ENCODE assay signal across 28 cellular contexts in genomic region chr10:90986870-90987269, GRCh38.
DNase-seq lines count a peak whose midpoint lies in the region; ATAC-seq and TF ChIP-seq lines count a peak whose summit lies in the region.
"Had no signal": no experiment of that assay in that cellular context is flagged by ENCODE, and none has a peak within 500 bp of the region (broad histone marks: within the 10 kb centered on the region; RNA-seq: fewer than 3 reads in every experiment).

No MANE protein-coding gene starts in this region.

- intact Hi-C loops in heart left ventricle (cut with DNase I) = loop anchor here in 5 of 10 donors (1.0 to 10.0 kb wide), 5 partner anchors 55 to 70 kb away; partner anchors contain the start of gene ANKRD1 (in 3 of the 5)
- intact Hi-C loops in left ventricle myocardium superior (cut with micrococcal nuclease) = no loop called here
- intact Hi-C loops in right cardiac atrium (cut with DNase I) = loop anchor here in 1 of 4 donors (5.0 kb wide), 1 partner anchor 65 kb away; the partner anchor contains the start of gene ANKRD1

- peak overlapping the region in 1 of 2 donors; percentile 38 for H3K27ac Mint-ChIP-seq in effector memory CD8-positive, alpha-beta T cell
- H3K27ac Mint-ChIP-seq: GM23338, H9, HFFc6 had no signal

- H3K27ac ChIP-seq in heart left ventricle (peak overlapping the region; percentile 1 to 89 (median 78)), right cardiac atrium (ENCODE audit: low read length) (peak overlapping the region; percentile 83), thymus (ENCODE audit: low read depth) (peak overlapping the region; percentile 72)
- H3K27ac ChIP-seq: HL-60, SJCRH30 had no signal

- peaks cover 0 to 4% of the 10 kb centered on the region in 2 donors for H3K27me3 Mint-ChIP-seq in effector memory CD8-positive, alpha-beta T cell
- H3K27me3 Mint-ChIP-seq: IgD-negative memory B cell had no signal

- TF ChIP-seq CTCF in heart left ventricle (IDR thresholded peaks at IDR 0.05) = no peak

- H3K36me3 Mint-ChIP-seq in effector memory CD8-positive, alpha-beta T cell (ENCODE audit: insufficient read depth) = no peaks in the 10 kb centered on the region
- H3K36me3 Mint-ChIP-seq: CD4-positive, CD25-positive, alpha-beta regulatory T cell; IgD-negative memory B cell had no signal

- H3K27me3 ChIP-seq in heart left ventricle (no peaks in the 10 kb centered on the region), right cardiac atrium (ENCODE audit: control insufficient read depth, insufficient read depth) (no peaks in the 10 kb centered on the region), thymus (ENCODE audit: control insufficient read depth, insufficient read depth) (no peaks in the 10 kb centered on the region)
- H3K27me3 ChIP-seq: BE2C, SJCRH30 had no signal

- H3K4me1 Mint-ChIP-seq in effector memory CD8-positive, alpha-beta T cell (ENCODE audit: low read depth in 2 of 2) = no peaks in the 10 kb centered on the region

- no peak overlapping the region for H3K4me3 ChIP-seq in heart left ventricle
- H3K4me3 ChIP-seq in Jurkat, Clone E6-1 (ENCODE audit: low read length) = no peak overlapping the region
- H3K4me3 ChIP-seq in right cardiac atrium (ENCODE audit: low read length) = no peak overlapping the region
- H3K4me3 ChIP-seq in thymus (ENCODE audit: low read length) = no peak overlapping the region
- H3K4me3 ChIP-seq: GM23338, SJCRH30 had no signal

- ATAC-seq in heart left ventricle (no peak), left ventricle myocardium superior (no peak), right cardiac atrium (no peak), HG03108 (IDR thresholded peaks at IDR 0.05; ENCODE audit: unreplicated experiment) (no peak)
- no peak for ATAC-seq in effector memory CD8-positive, alpha-beta T cell (replicated peaks)
- ATAC-seq: GM23338, SK-N-SH treated with all-trans-retinoic acid at 6 μM for 48 hours had no signal

- WGBS in heart left ventricle, 4 donors = 82 to 96% (median 88%) methylated on average over 2 of the region's 2 CpGs
- 90% methylated on average over 2 of the region's 2 CpGs for WGBS in right cardiac atrium
- WGBS in thymus = 19% methylated on average over 2 of the region's 2 CpGs

- no peak overlapping the region for H3K4me3 Mint-ChIP-seq in effector memory CD8-positive, alpha-beta T cell
- H3K4me3 Mint-ChIP-seq: CD4-positive, CD25-positive, alpha-beta regulatory T cell; GM23338; H9; HFFc6; IgD-negative memory B cell had no signal

- no peak for DNase-seq in heart left ventricle
- no peak for DNase-seq in left ventricle myocardium superior
- peak; percentile 40 for DNase-seq in Jurkat, Clone E6-1 (ENCODE audit: low read depth, low spot score)
- no peak for DNase-seq in right cardiac atrium
- no peak for DNase-seq in NCI-H748 (lab: John Stamatoyannopoulos, UW; ENCODE audit: unreplicated experiment)
- no peak for DNase-seq in effector memory CD8-positive, alpha-beta T cell
- DNase-seq: 8988T; ACHN; BE2C; CD4-positive, CD25-positive, alpha-beta regulatory T cell; H9; HFFc6; Karpas-422; NCI-H1092 treated with DMSO at 0.1 percent for 48 hours; NCI-H1436; NCI-H187; NCI-H2081 treated with DMSO at 0.1 percent for 48 hours; NCI-H2171; NCI-H226; NCI-H510A; NCI-H69; SJCRH30 had no signal

- H3K36me3 ChIP-seq in heart left ventricle = no peaks in the 10 kb centered on the region
- no peaks in the 10 kb centered on the region for H3K36me3 ChIP-seq in thymus (ENCODE audit: control insufficient read depth, insufficient read depth)
- H3K36me3 ChIP-seq: BE2C, SJCRH30 had no signal

- no peaks in the 10 kb centered on the region for H3K9me3 Mint-ChIP-seq in effector memory CD8-positive, alpha-beta T cell
- H3K9me3 Mint-ChIP-seq: CD4-positive, CD25-positive, alpha-beta regulatory T cell; GM23338; H9; HFFc6; IgD-negative memory B cell had no signal

- H3K9me3 ChIP-seq in heart left ventricle (no peaks in the 10 kb centered on the region), right cardiac atrium (ENCODE audit: control insufficient read depth, low read length) (no peaks in the 10 kb centered on the region), thymus (ENCODE audit: control insufficient read depth) (no peaks in the 10 kb centered on the region)
- H3K9me3 ChIP-seq: BE2C, SJCRH30 had no signal

- TF ChIP-seq POLR2A in heart left ventricle (IDR thresholded peaks at IDR 0.05) = no peak

- H3K4me1 ChIP-seq in heart left ventricle (peaks cover 0 to 38% (median 16%) of the 10 kb centered on the region in 12 donors), right cardiac atrium (ENCODE audit: control insufficient read depth, insufficient read depth, low read length) (peaks cover 6% of the 10 kb centered on the region), thymus (ENCODE audit: control insufficient read depth, insufficient read depth, low read length) (peaks cover 58% of the 10 kb centered on the region)
- H3K4me1 ChIP-seq: BE2C, SJCRH30 had no signal
